ENCODE assay signal across 20 cellular contexts in genomic region chr11:59187587-59187986, GRCh38. TPM values are rescaled to one million over a fixed set of nuclear protein-coding genes. Genes with fewer than 3 reads are reported as not detected.
DNase-seq lines count a peak whose midpoint lies in the region; ATAC-seq and TF ChIP-seq lines count a peak whose summit lies in the region.
"Had no signal": no experiment of that assay in that cellular context is flagged by ENCODE, and none has a peak within 500 bp of the region (broad histone marks: within the 10 kb centered on the region; RNA-seq: fewer than 3 reads in every experiment).

No MANE protein-coding gene starts in this region.

- peaks cover 5% of the 10 kb centered on the region for H3K79me1 ChIP-seq in neuronal stem cell (ENCODE audit: low read depth, low read length)

- no peak overlapping the region for H2BK5ac ChIP-seq in neuronal stem cell (ENCODE audit: low read length)

- H3K9ac ChIP-seq in neuronal stem cell (ENCODE audit: low read depth, low read length, poor library complexity) = no peak overlapping the region

- H4K8ac ChIP-seq in neuronal stem cell (ENCODE audit: low read depth, low read length) = no peak overlapping the region

- H3K9me2 ChIP-seq in hepatocyte (replicated peaks; ENCODE audit: insufficient read depth) = no peaks in the 10 kb centered on the region

- H3K23ac ChIP-seq in neuronal stem cell (ENCODE audit: low read depth, low read length, poor library complexity) = no peak overlapping the region

- TF ChIP-seq POLR2A in adrenal gland (IDR thresholded peaks at IDR 0.05) = no peak
- peak in 1 of 2 donors; percentile 10 for TF ChIP-seq POLR2A in gastrocnemius medialis (IDR thresholded peaks at IDR 0.05)

- no peak overlapping the region for H3K18ac ChIP-seq in neuronal stem cell (ENCODE audit: low read length)

- H3K27me3 ChIP-seq in adrenal gland (no peaks in the 10 kb centered on the region), hepatocyte (no peaks in the 10 kb centered on the region), gastrocnemius medialis (peaks cover 0 to 10% (median 4%) of the 10 kb centered on the region in 3 donors), neuronal stem cell (ENCODE audit: control insufficient read depth in 3 of 3, insufficient read depth in 3 of 3, low read depth in 1 of 3, low read length in 3 of 3) (no peaks in the 10 kb centered on the region)
- H3K27me3 ChIP-seq: MG63 had no signal

- DNase-seq in GM03348 (ENCODE audit: low spot score) (peak; percentile 30), adrenal gland (peak in 6 of 7 donors; percentile 33 to 76 (median 58)), hepatocyte (ENCODE audit: low spot score) (peak; percentile 49), gastrocnemius medialis (peak; percentile 63 to 68), retina (no peak), NOMO-1 treated with dmso at 0.1 percent for 144 hours (lab: John Stamatoyannopoulos, UW; ENCODE audit: unreplicated experiment) (no peak), neuronal stem cell (ENCODE audit: low spot score) (no peak)
- DNase-seq in activated CD4-positive, CD25-positive, alpha-beta regulatory T cell treated with anti-CD3 and anti-CD28 coated beads, Interleukin-2, amount 50 U/mL, for 72 hours = no peak
- DNase-seq: activated CD4-positive, alpha-beta memory T cell treated with anti-CD3 and anti-CD28 coated beads, Interleukin-2, amount 10 ng/mL, durations not matched to agents 7 days and 5 days; activated gamma-delta T cell; GDM1; GOT3; MG63; NCI-H2227 treated with DMSO at 0.1 percent for 48 hours; stimulated activated CD4-positive, alpha-beta T cell treated with anti-CD3 and anti-CD28 coated beads, Interleukin-4, amount 100 ng/mL, for 4 hours; stimulated activated naive CD4-positive, alpha-beta T cell; T-helper 9 cell had no signal

- WGBS in adrenal gland, 4 donors = 36 to 76% (median 72%) methylated on average over 4 to 6 of the region's 6 CpGs
- 83% methylated on average over 6 of the region's 6 CpGs for WGBS in hepatocyte (ENCODE audit: low lambda C conversion rate, missing lambda C conversion rate)
- no CpG with 5 or more reads among the region's 6 CpGs for WGBS in neuronal stem cell (ENCODE audit: extremely low coverage in 2 of 2, insufficient read length in 2 of 2, insufficient replicate concordance in 1 of 2), 2 donors

- H4K20me1 ChIP-seq in hepatocyte (ENCODE audit: insufficient read depth, poor library complexity, severe bottlenecking) = no peaks in the 10 kb centered on the region

- no peak overlapping the region for H2BK15ac ChIP-seq in neuronal stem cell (ENCODE audit: low read length)

- peak overlapping the region in 1 of 5 donors; percentile 58 for H3K27ac ChIP-seq in adrenal gland
- peak overlapping the region; percentile 72 for H3K27ac ChIP-seq in hepatocyte
- H3K27ac ChIP-seq in gastrocnemius medialis = no peak overlapping the region
- no peak overlapping the region for H3K27ac ChIP-seq in neuronal stem cell (replicated peaks; ENCODE audit: low read length)
- H3K27ac ChIP-seq: C4-2B had no signal

- H3K79me2 ChIP-seq in hepatocyte = peaks cover 47% of the 10 kb centered on the region

- no peak overlapping the region for H2BK12ac ChIP-seq in neuronal stem cell (ENCODE audit: low read length)

- intact Hi-C loops in adrenal gland (cut with DNase I) (loop anchor here in 1 of 2 donors (10.0 kb wide), 1 partner anchor 97 kb away; no protein-coding TSS in a partner anchor), gastrocnemius medialis (cut with DNase I; ENCODE audit: low total_unique reads) (no loop called here)

- H3K4ac ChIP-seq in neuronal stem cell (ENCODE audit: low read length) = no peak overlapping the region

- H2AK5ac ChIP-seq in neuronal stem cell (ENCODE audit: low read depth, low read length) = no peak overlapping the region

- H3K9me3 ChIP-seq in adrenal gland (replicated peaks in 1 of 3) (no peaks in the 10 kb centered on the region), hepatocyte (ENCODE audit: low read depth) (no peaks in the 10 kb centered on the region), gastrocnemius medialis (no peaks in the 10 kb centered on the region), neuronal stem cell (replicated peaks in 1 of 2; ENCODE audit: control insufficient read depth in 2 of 2, insufficient read depth in 1 of 2, low read depth in 1 of 2, low read length in 2 of 2) (no peaks in the 10 kb centered on the region)
- H3K9me3 ChIP-seq: MG63 had no signal

- H2BK120ac ChIP-seq in neuronal stem cell (ENCODE audit: low read depth, low read length) = no peak overlapping the region

- no peak overlapping the region for H3K4me3 ChIP-seq in adrenal gland
- no peak overlapping the region for H3K4me3 ChIP-seq in hepatocyte
- no peak overlapping the region for H3K4me3 ChIP-seq in gastrocnemius medialis
- no peak overlapping the region for H3K4me3 ChIP-seq in neuronal stem cell (ENCODE audit: low read length in 2 of 2)
- H3K4me3 ChIP-seq: MG63 had no signal

- H3K36me3 ChIP-seq in adrenal gland (replicated peaks in 1 of 2) (no peaks in the 10 kb centered on the region), hepatocyte (replicated peaks; ENCODE audit: insufficient read depth, low read depth) (no peaks in the 10 kb centered on the region), gastrocnemius medialis (no peaks in the 10 kb centered on the region), neuronal stem cell (replicated peaks in 1 of 2; ENCODE audit: control insufficient read depth in 2 of 2, insufficient read depth in 2 of 2, low read length in 2 of 2) (peaks cover 69 to 87% of the 10 kb centered on the region in 2 donors)

- no peak overlapping the region for H3K14ac ChIP-seq in neuronal stem cell (ENCODE audit: low read length)

- H2AFZ ChIP-seq in hepatocyte (no peak overlapping the region), neuronal stem cell (ENCODE audit: low read length) (no peak overlapping the region)

- no peak overlapping the region for H4K91ac ChIP-seq in neuronal stem cell (ENCODE audit: low read depth, low read length, poor library complexity)

- H3K4me1 ChIP-seq in adrenal gland (replicated peaks in 1 of 2) = peaks cover 0 to 27% of the 10 kb centered on the region in 2 donors
- H3K4me1 ChIP-seq in hepatocyte (ENCODE audit: insufficient read depth) = peaks cover 41% of the 10 kb centered on the region
- H3K4me1 ChIP-seq in gastrocnemius medialis = no peaks in the 10 kb centered on the region
- peaks cover 27 to 34% of the 10 kb centered on the region in 2 donors for H3K4me1 ChIP-seq in neuronal stem cell (ENCODE audit: control insufficient read depth in 2 of 2, insufficient read depth in 1 of 2, low read depth in 1 of 2, low read length in 2 of 2)

- in situ Hi-C loops in gastrocnemius medialis (cut with MboI; ENCODE audit: low sequenced_read_pairs in 4 of 4) = no loop called here

- H3K4me2 ChIP-seq in hepatocyte (peak overlapping the region; percentile 3), neuronal stem cell (ENCODE audit: insufficient read depth, low read length, poor library complexity, severe bottlenecking) (no peak overlapping the region)

- no peak for TF ChIP-seq CTCF in adrenal gland (IDR thresholded peaks at IDR 0.05)
- TF ChIP-seq CTCF in hepatocyte (IDR thresholded peaks at IDR 0.05; ENCODE audit: poor library complexity) = no peak
- no peak for TF ChIP-seq CTCF in gastrocnemius medialis (IDR thresholded peaks at IDR 0.05 in 4 of 5, conservative IDR thresholded peaks at IDR 0.05 in 1 of 5)

- ATAC-seq in gastrocnemius medialis = peak; percentile 78 to 79

RNA-seq across cellular contexts. Expression of gene DTX4, which starts 15.7 kb away (rescaled TPM):
- total RNA-seq in adrenal gland (1 to 10 TPM; 2.2 to 7.8 (median 3.4) TPM), hepatocyte (26.2 and 27.5 TPM in 2 replicates), gastrocnemius medialis (under 1 TPM; 0.15 to 0.91 (median 0.47) TPM)
- polyA plus RNA-seq in adrenal gland (1 to 10 TPM; 1.2 to 2.9 (median 2.3) TPM), hepatocyte (13.6 and 15.4 TPM in 2 replicates)
- polyA plus RNA-seq in neuronal stem cell (2013, experiment 1 of 2) = 84.4 TPM
- polyA plus RNA-seq in neuronal stem cell (2013, experiment 2 of 2) = 84.6 TPM

RNA-seq across cellular contexts. Expression of gene MPEG1, which starts 25.1 kb away (rescaled TPM):
- total RNA-seq in adrenal gland (10 to 100 TPM; 18.7 to 54.8 (median 37.3) TPM), hepatocyte (0.04 and 0.57 TPM in 2 replicates), gastrocnemius medialis (1 to 10 TPM; 1.9 to 7.0 (median 2.6) TPM)
- polyA plus RNA-seq in adrenal gland (10 to 100 TPM in 1 of 3 donors, 1 to 10 TPM in 2; 4.5 to 10.2 (median 6.9) TPM), hepatocyte (not detected in 2 replicates)
- not detected for polyA plus RNA-seq in neuronal stem cell (2013, experiment 1 of 2)
- polyA plus RNA-seq in neuronal stem cell (2013, experiment 2 of 2) = not detected
- total RNA-seq: activated CD4-positive, alpha-beta memory T cell treated with anti-CD3 and anti-CD28 coated beads, Interleukin-2, amount 10 ng/mL, durations not matched to agents 7 days and 5 days; bronchial epithelial cell; mesothelial cell of epicardium had no signal

RNA-seq across cellular contexts. Expression of gene FAM111A, which starts 44.9 kb away (rescaled TPM):
- total RNA-seq in adrenal gland = 10 to 100 TPM; 15.8 to 40.4 (median 30.1) TPM
- polyA plus RNA-seq in adrenal gland = 10 to 100 TPM; 13.5 to 92.5 (median 30.7) TPM
- 36.8 and 43.2 TPM in 2 replicates for total RNA-seq in hepatocyte
- polyA plus RNA-seq in hepatocyte = 16.8 and 20.0 TPM in 2 replicates
- 1 to 10 TPM; 2.0 to 7.0 (median 3.7) TPM for total RNA-seq in gastrocnemius medialis
- polyA plus RNA-seq in neuronal stem cell (2013, experiment 1 of 2) = 16.9 TPM
- 17.1 TPM for polyA plus RNA-seq in neuronal stem cell (2013, experiment 2 of 2)

Comparison
In these comparisons a context has a peak if more than half of its experiments do, and no peak if none do; other contexts are left out.
1. DNase-seq: peak in GM03348 (single experiment), adrenal gland (6 of 7), hepatocyte (single experiment) and gastrocnemius medialis (2 of 2); none in activated CD4-positive, CD25-positive, alpha-beta regulatory T cell treated with anti-CD3 and anti-CD28 coated beads, Interleukin-2, amount 50 U/mL, for 72 hours (single experiment), retina (single experiment), NOMO-1 treated with dmso at 0.1 percent for 144 hours (single experiment) and neuronal stem cell (single experiment).